10 cellular contexts compared by ENCODE assay signal in genomic region chr1:152926091-152926490, GRCh38. TPM values are rescaled to one million over a fixed set of nuclear protein-coding genes. Genes with fewer than 3 reads are reported as not detected.
DNase-seq lines count a peak whose midpoint lies in the region; ATAC-seq and TF ChIP-seq lines count a peak whose summit lies in the region.
"Had no signal": no experiment of that assay in that cellular context is flagged by ENCODE, and none has a peak within 500 bp of the region (broad histone marks: within the 10 kb centered on the region; RNA-seq: fewer than 3 reads in every experiment).

No MANE protein-coding gene starts in this region.

- TF ChIP-seq RAD21 in HCT116 (IDR thresholded peaks at IDR 0.05; ENCODE audit: low read depth), result peak; percentile 76

- TF ChIP-seq CTCF in HCT116 (IDR thresholded peaks at IDR 0.05 in 2 of 3, conservative IDR thresholded peaks at IDR 0.05 in 1 of 3; ENCODE audit: borderline replicate concordance in 1 of 3, insufficient read depth in 1 of 3, low read depth in 2 of 3, low read length in 2 of 3), result peak; percentile 53 to 64 (median 62); a peak in 4 of 6 replicates
- no peak for TF ChIP-seq CTCF in uterus (IDR thresholded peaks at IDR 0.05)

- H3K9ac ChIP-seq in HCT116 (ENCODE audit: low read length), result no peak overlapping the region

- ATAC-seq in HCT116 (peak; percentile 83), left lobe of liver (peak; percentile 98), Right ventricle myocardium superior (ENCODE audit: poor library complexity) (no peak), GM18870 (IDR thresholded peaks at IDR 0.05; ENCODE audit: unreplicated experiment) (no peak), HG03460 (IDR thresholded peaks at IDR 0.05; ENCODE audit: unreplicated experiment) (no peak)
- ATAC-seq: activated CD8-positive, alpha-beta T cell treated with anti-CD3 and anti-CD28 coated beads, Interleukin-2, amount 10 ng/mL, durations not matched to agents 7 days and 5 days had no signal

- intact Hi-C loops in HCT116 (cut with micrococcal nuclease), result loop anchor here (1.0 to 5.0 kb wide), 4 partner anchors 55 to 429 kb away; no protein-coding TSS in a partner anchor
- intact Hi-C loops in uterus (cut with DNase I; ENCODE audit: low total_unique reads), result no loop called here
- intact Hi-C loops in Right ventricle myocardium superior (cut with DNase I), result no loop called here

- no peaks in the 10 kb centered on the region for H4K20me1 ChIP-seq in HCT116 (ENCODE audit: insufficient read depth)

- CTCF ChIA-PET in HCT116 (lab: Charles Lee), result interaction anchor here (1.1 to 2.4 kb wide), 11 partner anchors 9 to 467 kb away, joined by 3 to 46 read pairs (median 5); partner anchors contain the start of gene SMCP

- H2AFZ ChIP-seq in HCT116 (ENCODE audit: low read depth, low read length, poor library complexity, severe bottlenecking), result no peak overlapping the region

- TF ChIP-seq POLR2A in HCT116 (IDR thresholded peaks at IDR 0.05; ENCODE audit: borderline replicate concordance, extremely low read depth, insufficient read depth, insufficient read length) (no peak), uterus (IDR thresholded peaks at IDR 0.05) (no peak)

- H3K27me3 ChIP-seq in HCT116 (ENCODE audit: insufficient read depth, low read length) (peaks cover 19% of the 10 kb centered on the region), uterus (no peaks in the 10 kb centered on the region)

- no peak overlapping the region for H3K27ac ChIP-seq in HCT116 (ENCODE audit: low read depth, low read length)
- H3K27ac ChIP-seq in uterus, result no peak overlapping the region

- H3K4me1 ChIP-seq in HCT116 (ENCODE audit: control insufficient read depth in 1 of 2, insufficient read depth in 2 of 2, low read length in 2 of 2) (no peaks in the 10 kb centered on the region), uterus (no peaks in the 10 kb centered on the region)

- H3K4me3 ChIP-seq in HCT116 (replicated peaks in 1 of 2; ENCODE audit: low read depth in 1 of 2, low read length in 2 of 2), result no peak overlapping the region
- no peak overlapping the region for H3K4me3 ChIP-seq in uterus

- DNase-seq in Daoy (ENCODE audit: low read depth), result peak; percentile 23
- peak; percentile 24 for DNase-seq in HCT116 (ENCODE audit: low read depth, low spot score)
- peak; percentile 27 for DNase-seq in RPMI8226
- no peak for DNase-seq in left lobe of liver (ENCODE audit: low spot score)
- no peak for DNase-seq in uterus
- no peak for DNase-seq in Right ventricle myocardium superior
- DNase-seq: activated CD8-positive, alpha-beta T cell treated with anti-CD3 and anti-CD28 coated beads, Interleukin-2, amount 10 ng/mL, durations not matched to agents 7 days and 5 days had no signal

- H3K4me2 ChIP-seq in HCT116 (ENCODE audit: low read length), result no peak overlapping the region

- no peaks in the 10 kb centered on the region for H3K9me2 ChIP-seq in HCT116 (ENCODE audit: insufficient read depth)

- H3K9me3 ChIP-seq in HCT116 (ENCODE audit: control insufficient read depth in 1 of 2, insufficient read depth in 1 of 2, low read depth in 1 of 2, low read length in 2 of 2) (no peaks in the 10 kb centered on the region), uterus (no peaks in the 10 kb centered on the region)

- no peaks in the 10 kb centered on the region for H3K79me2 ChIP-seq in HCT116 (ENCODE audit: insufficient read depth, low read length)

- BruUV-seq in HCT116 (replicated peaks; lab: Mats Ljungman, UMichigan), result no TSS peak

- POLR2A ChIA-PET in HCT116 (lab: Charles Lee), result no interaction called here

- H3K36me3 ChIP-seq in HCT116 (ENCODE audit: control insufficient read depth in 1 of 2, insufficient read depth in 2 of 2, low read length in 2 of 2) (no peaks in the 10 kb centered on the region), uterus (no peaks in the 10 kb centered on the region)

- RAD21 ChIA-PET in HCT116 (lab: Charles Lee; ENCODE audit: low non-redundant PET in 1 of 2, low total read pairs in 2 of 2, uncharacterized antibody in 2 of 2, unreplicated experiment in 2 of 2), result no interaction called here

TF ChIP-seq in HCT116, 20 proteins besides CTCF, POLR2A, EP300 and RAD21 (continues in another document):
- TF ChIP-seq EZH2 (IDR thresholded peaks at IDR 0.05) (no peak), SRF (IDR thresholded peaks at IDR 0.05; ENCODE audit: low read depth) (no peak), EGR1 (IDR thresholded peaks at IDR 0.05; ENCODE audit: low read depth) (no peak), CBX3 (IDR thresholded peaks at IDR 0.05; ENCODE audit: low read depth) (no peak), ZNF274 (IDR thresholded peaks at IDR 0.05; ENCODE audit: low read depth, low read length) (no peak), ATF3 (IDR thresholded peaks at IDR 0.05) (no peak), FOSL1 (IDR thresholded peaks at IDR 0.05; ENCODE audit: low read depth) (no peak), ELF1 (IDR thresholded peaks at IDR 0.05; ENCODE audit: borderline replicate concordance, low read depth) (no peak), YY1 (IDR thresholded peaks at IDR 0.05; ENCODE audit: extremely low read depth, insufficient replicate concordance, low read depth, low read length) (no peak), POLR2AphosphoS5 (IDR thresholded peaks at IDR 0.05; ENCODE audit: low read depth, low read length) (no peak), TCF7L2 (IDR thresholded peaks at IDR 0.05; ENCODE audit: borderline replicate concordance, extremely low read depth, insufficient read depth, insufficient read length) (no peak), EZH2phosphoT487 (IDR thresholded peaks at IDR 0.05; ENCODE audit: borderline replicate concordance) (no peak), REST (IDR thresholded peaks at IDR 0.05; ENCODE audit: low read depth) (no peak), SIN3A (IDR thresholded peaks at IDR 0.05; ENCODE audit: low read depth) (no peak), SP1 (IDR thresholded peaks at IDR 0.05; ENCODE audit: low read depth) (no peak), ZFX (IDR thresholded peaks at IDR 0.05) (no peak)

RNA-seq across cellular contexts. Expression of gene IVL, which starts 17.7 kb away (rescaled TPM):
- total RNA-seq in Daoy (2014; rRNA removed; shearing (Covaris generic)), result 0.06 TPM in 1 of 2 replicates, not detected in the other
- total RNA-seq in HCT116 (2021; ENCODE audit: unreplicated experiment) (not detected), left lobe of liver (not detected), uterus (not detected), Right ventricle myocardium superior (not detected)
- polyA plus RNA-seq in HCT116 (2012), result 0.04 TPM in 1 of 2 replicates, not detected in the other
- total RNA-seq: activated CD8-positive, alpha-beta T cell treated with anti-CD3 and anti-CD28 coated beads, Interleukin-2, amount 10 ng/mL, durations not matched to agents 7 days and 5 days; neural crest cell had no signal

RNA-seq across cellular contexts. Expression of gene SPRR5, which starts 20.9 kb away (rescaled TPM):
- total RNA-seq in Daoy (2014; rRNA removed; shearing (Covaris generic)), result not detected in 2 replicates
- total RNA-seq in HCT116 (2021; ENCODE audit: unreplicated experiment), result not detected
- not detected in 2 replicates for polyA plus RNA-seq in HCT116 (2012)
- total RNA-seq in left lobe of liver, result not detected
- total RNA-seq in uterus, result not detected
- total RNA-seq in Right ventricle myocardium superior, result not detected
- total RNA-seq: activated CD8-positive, alpha-beta T cell treated with anti-CD3 and anti-CD28 coated beads, Interleukin-2, amount 10 ng/mL, durations not matched to agents 7 days and 5 days; neural crest cell had no signal

RNA-seq across cellular contexts. Expression of gene SPRR4, which starts 44.4 kb away (rescaled TPM):
- not detected in 2 replicates for total RNA-seq in Daoy (2014; rRNA removed; shearing (Covaris generic))
- total RNA-seq in HCT116 (2021; ENCODE audit: unreplicated experiment) (not detected), left lobe of liver (not detected), uterus (not detected), Right ventricle myocardium superior (not detected)
- not detected in 2 replicates for polyA plus RNA-seq in HCT116 (2012)
- total RNA-seq: activated CD8-positive, alpha-beta T cell treated with anti-CD3 and anti-CD28 coated beads, Interleukin-2, amount 10 ng/mL, durations not matched to agents 7 days and 5 days; neural crest cell had no signal

RNA-seq across cellular contexts. Expression of gene SMCP, which starts 48.0 kb away (rescaled TPM):
- total RNA-seq in Daoy (2014; rRNA removed; shearing (Covaris generic)), result not detected in 2 replicates
- not detected for total RNA-seq in HCT116 (2021; ENCODE audit: unreplicated experiment)
- polyA plus RNA-seq in HCT116 (2012), result 0.10 TPM in 1 of 2 replicates, not detected in the other
- not detected for total RNA-seq in left lobe of liver
- not detected for total RNA-seq in uterus
- not detected for total RNA-seq in Right ventricle myocardium superior
- total RNA-seq: activated CD8-positive, alpha-beta T cell treated with anti-CD3 and anti-CD28 coated beads, Interleukin-2, amount 10 ng/mL, durations not matched to agents 7 days and 5 days; neural crest cell had no signal

RNA-seq across cellular contexts. Expression of gene SPRR1A, which starts 57.8 kb away (rescaled TPM):
- total RNA-seq in Daoy (2014; rRNA removed; shearing (Covaris generic)), result not detected in 2 replicates
- total RNA-seq in HCT116 (2021; ENCODE audit: unreplicated experiment), result not detected
- not detected in 2 replicates for polyA plus RNA-seq in HCT116 (2012)
- total RNA-seq in left lobe of liver, result not detected
- not detected for total RNA-seq in uterus
- total RNA-seq in Right ventricle myocardium superior, result not detected
- total RNA-seq: activated CD8-positive, alpha-beta T cell treated with anti-CD3 and anti-CD28 coated beads, Interleukin-2, amount 10 ng/mL, durations not matched to agents 7 days and 5 days; neural crest cell had no signal

Comparison
In these comparisons a context has a peak if more than half of its experiments do, and no peak if none do; other contexts are left out.
1. DNase-seq: peak in Daoy (single experiment), HCT116 (single experiment) and RPMI8226 (single experiment); none in left lobe of liver (single experiment), uterus (0 of 2) and Right ventricle myocardium superior (single experiment).
2. ATAC-seq: peak in HCT116 (single experiment) and left lobe of liver (single experiment); none in Right ventricle myocardium superior (single experiment), GM18870 (single experiment) and HG03460 (single experiment).
3. CTCF ChIP-seq: peak in HCT116 (3 of 3); none in uterus (0 of 4).